ENCODE assay signal across 12 cellular contexts in the genomic region with DNA sequence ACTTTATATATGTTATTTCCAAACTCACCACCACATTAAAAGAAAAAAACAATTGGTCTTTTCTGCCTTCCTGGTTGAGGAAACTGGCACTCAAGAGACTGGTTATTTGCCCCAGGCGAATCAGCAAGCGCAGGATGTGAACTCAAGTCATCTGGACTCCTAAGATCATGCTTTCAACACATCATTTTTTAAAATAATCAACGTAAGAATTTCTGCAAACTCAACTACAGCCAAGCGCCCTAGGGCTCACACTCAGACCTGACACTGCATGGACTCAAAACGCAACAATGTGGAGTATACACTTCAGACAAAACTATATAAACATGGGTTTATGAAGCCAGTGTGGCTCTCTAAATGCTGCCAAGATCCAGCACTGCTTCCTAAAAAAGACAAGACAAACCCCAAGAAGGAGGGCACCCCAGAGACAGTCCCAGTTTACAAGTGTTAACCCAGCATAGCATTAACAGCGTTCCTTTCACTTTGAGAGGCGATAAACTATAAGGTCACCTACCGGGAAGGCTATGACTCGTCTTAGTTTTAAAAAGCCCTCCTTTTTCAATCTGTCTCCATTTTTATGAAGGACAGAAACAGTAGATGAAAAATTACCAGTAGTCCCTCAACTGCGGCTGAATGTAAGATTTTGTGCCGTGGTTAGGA. TPM values are rescaled to one million over a fixed set of nuclear protein-coding genes. Genes with fewer than 3 reads are reported as not detected.
DNase-seq lines count a peak whose midpoint lies in the region; ATAC-seq and TF ChIP-seq lines count a peak whose summit lies in the region.
"Had no signal": no experiment of that assay in that cellular context is flagged by ENCODE, and none has a peak within 500 bp of the region (broad histone marks: within the 10 kb centered on the region; RNA-seq: fewer than 3 reads in every experiment).

No MANE protein-coding gene starts in this region.

- no peak overlapping the region for H2BK20ac ChIP-seq in H9 (ENCODE audit: low read depth, low read length, poor library complexity, severe bottlenecking)

- no peak overlapping the region for H2BK120ac ChIP-seq in H9 (ENCODE audit: low read depth, low read length, poor library complexity, severe bottlenecking)

- H3K56ac ChIP-seq in H9 (ENCODE audit: insufficient read length, low read depth, low read length), result no peak overlapping the region

- peak overlapping the region; percentile 64 to 83 (median 75) for H3K4me3 Mint-ChIP-seq in CD8-positive, alpha-beta memory T cell
- no peak overlapping the region for H3K4me3 Mint-ChIP-seq in H9

- H2AFZ ChIP-seq in PC-9 (no peak overlapping the region), H9 (ENCODE audit: low read length) (no peak overlapping the region)

- DNase-seq in CD8-positive, alpha-beta memory T cell, result no peak
- DNase-seq in PC-9 (no peak), H9 (no peak), NCI-H2081 treated with DMSO at 0.1 percent for 48 hours (lab: John Stamatoyannopoulos, UW) (no peak), NCI-H146 treated with DMSO at 0.1 percent for 48 hours (lab: John Stamatoyannopoulos, UW; ENCODE audit: unreplicated experiment) (no peak)
- no peak for DNase-seq in activated CD4-positive, alpha-beta T cell treated with anti-CD3 and anti-CD28 coated beads for 4 hours
- DNase-seq: BE2C, head of caudate nucleus, retina, uterus had no signal

- H3K9me3 ChIP-seq in CD8-positive, alpha-beta memory T cell (ENCODE audit: low read length), result no peaks in the 10 kb centered on the region
- H3K9me3 ChIP-seq in PC-9 (ENCODE audit: insufficient read depth, low read depth), result no peaks in the 10 kb centered on the region; the same call in 1 of the 2 replicates
- H3K9me3 ChIP-seq in muscle layer of colon (ENCODE audit: low read length), result no peaks in the 10 kb centered on the region
- H3K9me3 ChIP-seq in H9 (ENCODE audit: control insufficient read depth, low read depth, low read length), result no peaks in the 10 kb centered on the region
- H3K9me3 ChIP-seq: BE2C, uterus had no signal

- peak overlapping the region in 7 of 8 donors; percentile 45 to 88 (median 79) for H3K27ac Mint-ChIP-seq in CD8-positive, alpha-beta memory T cell
- H3K27ac Mint-ChIP-seq in H9, result no peak overlapping the region

- H3K23ac ChIP-seq in H9 (ENCODE audit: insufficient read length, low read depth, low read length), result no peak overlapping the region

- no peak overlapping the region for H3K18ac ChIP-seq in H9 (ENCODE audit: insufficient read length, low read depth, low read length)

- H2BK12ac ChIP-seq in H9 (ENCODE audit: insufficient read length, low read depth, low read length), result no peak overlapping the region

- no peak overlapping the region for H2AK5ac ChIP-seq in H9 (ENCODE audit: insufficient read length, low read length)

- ATAC-seq in esophagus mucosa, result peak; percentile 71

- no peak overlapping the region for H3K4ac ChIP-seq in H9 (ENCODE audit: low read depth, low read length)

- no peaks in the 10 kb centered on the region for H3K9me2 ChIP-seq in PC-9 (ENCODE audit: insufficient read depth)

- H4K5ac ChIP-seq in H9 (ENCODE audit: insufficient read length, low read depth, low read length), result no peak overlapping the region

- H3K79me1 ChIP-seq in H9 (ENCODE audit: insufficient read depth, low read depth, low read length, poor library complexity, severe bottlenecking), result no peaks in the 10 kb centered on the region

- H3K14ac ChIP-seq in H9 (ENCODE audit: insufficient read depth, low read length), result no peak overlapping the region

- intact Hi-C loops in PC-9 (cut with micrococcal nuclease; ENCODE audit: unreplicated experiment), result no loop called here

- CTCF ChIA-PET in CD8-positive, alpha-beta memory T cell (lab: Charles Lee), result no interaction called here
- CTCF ChIA-PET in PC-9 (lab: Charles Lee), result no interaction called here

- H3K27me3 ChIP-seq in CD8-positive, alpha-beta memory T cell (ENCODE audit: insufficient read depth, low read length, poor library complexity, severe bottlenecking), result no peaks in the 10 kb centered on the region
- H3K27me3 ChIP-seq in PC-9 (ENCODE audit: insufficient read depth, low read depth), result no peaks in the 10 kb centered on the region
- no peaks in the 10 kb centered on the region for H3K27me3 ChIP-seq in muscle layer of colon (ENCODE audit: control insufficient read depth in 1 of 2, insufficient read depth in 2 of 2, low read length in 2 of 2)
- no peaks in the 10 kb centered on the region for H3K27me3 ChIP-seq in H9 (ENCODE audit: insufficient read depth, low read length)
- H3K27me3 ChIP-seq: BE2C, uterus had no signal

- peaks cover 35% of the 10 kb centered on the region for H3K4me1 ChIP-seq in CD8-positive, alpha-beta memory T cell (ENCODE audit: insufficient read depth, low read length)
- H3K4me1 ChIP-seq in PC-9 (replicated peaks; ENCODE audit: insufficient read depth) (no peaks in the 10 kb centered on the region), muscle layer of colon (ENCODE audit: insufficient read depth, low read length) (peaks cover 31% of the 10 kb centered on the region), H9 (ENCODE audit: insufficient read depth, low read length) (peaks cover 6% of the 10 kb centered on the region; the same call in 1 of the 2 replicates)
- H3K4me1 ChIP-seq: BE2C, uterus had no signal

- no peaks in the 10 kb centered on the region for H3K23me2 ChIP-seq in H9 (ENCODE audit: insufficient read length, low read depth, low read length, poor library complexity, severe bottlenecking)

- H4K8ac ChIP-seq in H9 (replicated peaks; ENCODE audit: insufficient read length, low read depth, low read length), result no peak overlapping the region

- no peaks in the 10 kb centered on the region for H3K36me3 ChIP-seq in CD8-positive, alpha-beta memory T cell (ENCODE audit: insufficient read depth, low read length)
- H3K36me3 ChIP-seq in PC-9 (ENCODE audit: low read depth) (no peaks in the 10 kb centered on the region), muscle layer of colon (ENCODE audit: insufficient read depth, low read length) (no peaks in the 10 kb centered on the region)
- H3K36me3 ChIP-seq: BE2C, uterus had no signal

- no peak overlapping the region for H3T11ph ChIP-seq in H9 (ENCODE audit: low read length)

- peaks cover 53 to 63% (median 55%) of the 10 kb centered on the region in 3 donors for H3K4me1 Mint-ChIP-seq in CD8-positive, alpha-beta memory T cell
- peaks cover 55 to 56% of the 10 kb centered on the region in 2 experiments for H3K4me1 Mint-ChIP-seq in H9

- H3K27ac ChIP-seq in CD8-positive, alpha-beta memory T cell (ENCODE audit: low read depth, low read length), result no peak overlapping the region
- H3K27ac ChIP-seq in PC-9 (no peak overlapping the region), muscle layer of colon (ENCODE audit: low read depth, low read length) (peak overlapping the region; percentile 43), H9 (ENCODE audit: insufficient read length, low read depth, low read length) (no peak overlapping the region)
- H3K27ac ChIP-seq: uterus had no signal

- H3K36me3 Mint-ChIP-seq in CD8-positive, alpha-beta memory T cell, result peaks cover 0 to 5% (median 3%) of the 10 kb centered on the region in 3 donors
- H3K36me3 Mint-ChIP-seq in H9 (ENCODE audit: insufficient read depth in 1 of 3, low read depth in 3 of 3), result no peaks in the 10 kb centered on the region

- H3K9me3 Mint-ChIP-seq in CD8-positive, alpha-beta memory T cell, result peaks cover 0 to 2% (median 0%) of the 10 kb centered on the region in 5 donors
- H3K9me3 Mint-ChIP-seq in H9, result no peaks in the 10 kb centered on the region

- H3K4me2 ChIP-seq in PC-9 (peak overlapping the region; percentile 40), H9 (ENCODE audit: insufficient read depth, insufficient read length, low read length) (no peak overlapping the region)

- no TSS peak for BruUV-seq in PC-9 (replicated peaks; lab: Mats Ljungman, UMichigan)

- no peak overlapping the region for H4K91ac ChIP-seq in H9 (ENCODE audit: insufficient read length, low read depth, low read length)

- H3K79me2 ChIP-seq in PC-9 (ENCODE audit: low read depth), result no peaks in the 10 kb centered on the region
- no peaks in the 10 kb centered on the region for H3K79me2 ChIP-seq in H9 (ENCODE audit: insufficient read depth, low read length)

- no peak overlapping the region for H3K4me3 ChIP-seq in CD8-positive, alpha-beta memory T cell (ENCODE audit: low read length)
- H3K4me3 ChIP-seq in PC-9 (no peak overlapping the region; the same call in 1 of the 2 replicates), muscle layer of colon (ENCODE audit: low read depth in 1 of 2, low read length in 2 of 2) (peak overlapping the region in 1 of 2 donors; percentile 28)
- H3K4me3 ChIP-seq: uterus had no signal

- WGBS in H9 (ENCODE audit: extremely low coverage, insufficient read length, low lambda C conversion rate), result no CpG with 5 or more reads among the region's 11 CpGs

- H3F3A ChIP-seq in PC-9 (ENCODE audit: insufficient read depth, low read depth), result no peaks in the 10 kb centered on the region

- no peak overlapping the region for H2BK5ac ChIP-seq in H9 (ENCODE audit: insufficient read length, low read length)

- POLR2A ChIA-PET in CD8-positive, alpha-beta memory T cell (lab: Charles Lee), result no interaction called here
- POLR2A ChIA-PET in PC-9 (lab: Charles Lee; ENCODE audit: unreplicated experiment), result no interaction called here

- no peaks in the 10 kb centered on the region for H4K20me1 ChIP-seq in PC-9 (ENCODE audit: insufficient read depth)
- H4K20me1 ChIP-seq in H9 (ENCODE audit: control insufficient read depth, insufficient read depth, insufficient read length), result no peaks in the 10 kb centered on the region

- TF ChIP-seq CTCF in PC-9 (conservative IDR thresholded peaks at IDR 0.05) (no peak), H9 (conservative IDR thresholded peaks at IDR 0.05) (no peak)

- H2BK15ac ChIP-seq in H9 (ENCODE audit: low read depth, low read length), result no peak overlapping the region

- no peak overlapping the region for H3K9ac ChIP-seq in muscle layer of colon (ENCODE audit: low read length)
- H3K9ac ChIP-seq in H9 (ENCODE audit: extremely low read depth, insufficient read length, low read length), result no peak overlapping the region

- H3K27me3 Mint-ChIP-seq in CD8-positive, alpha-beta memory T cell, result no peaks in the 10 kb centered on the region
- no peaks in the 10 kb centered on the region for H3K27me3 Mint-ChIP-seq in H9 (ENCODE audit: low read depth)

RNA-seq across cellular contexts. Expression of a gene that starts 54.9 kb away (rescaled TPM):
- 10 to 100 TPM in 1 of 2 experiments, 1 to 10 TPM in 1; 10.0 to 12.2 TPM for total RNA-seq in CD8-positive, alpha-beta memory T cell
- polyA plus RNA-seq in CD8-positive, alpha-beta memory T cell, result 1.4 TPM
- total RNA-seq in PC-9 (2021), result not detected in 2 replicates
- total RNA-seq in esophagus mucosa, result 36.9 TPM
- 5.2 and 5.6 TPM in 2 replicates for total RNA-seq in H9 (2021)

Comparison
In these comparisons a context has a peak if more than half of its experiments do, and no peak if none do; other contexts are left out.
1. H3K27ac Mint-ChIP-seq: peak in CD8-positive, alpha-beta memory T cell (7 of 8); none in H9 (0 of 3).
2. H3K4me3 Mint-ChIP-seq: peak in CD8-positive, alpha-beta memory T cell (7 of 7); none in H9 (0 of 2).